ENCODE assay signal across 1 cellular context in genomic region chr16:67480833-67481560, GRCh38.
TF ChIP-seq lines count a peak whose summit lies in the region.

Gene ATP6V0D1 (minus strand): TSS chr16:67481157. CDS start chr16:67481086, 71 bp downstream.

TF ChIP-seq in GM23338, 12 proteins besides CTCF, POLR2A, EP300 and RAD21 (continued from another document):
- TF ChIP-seq, protein P1, sequence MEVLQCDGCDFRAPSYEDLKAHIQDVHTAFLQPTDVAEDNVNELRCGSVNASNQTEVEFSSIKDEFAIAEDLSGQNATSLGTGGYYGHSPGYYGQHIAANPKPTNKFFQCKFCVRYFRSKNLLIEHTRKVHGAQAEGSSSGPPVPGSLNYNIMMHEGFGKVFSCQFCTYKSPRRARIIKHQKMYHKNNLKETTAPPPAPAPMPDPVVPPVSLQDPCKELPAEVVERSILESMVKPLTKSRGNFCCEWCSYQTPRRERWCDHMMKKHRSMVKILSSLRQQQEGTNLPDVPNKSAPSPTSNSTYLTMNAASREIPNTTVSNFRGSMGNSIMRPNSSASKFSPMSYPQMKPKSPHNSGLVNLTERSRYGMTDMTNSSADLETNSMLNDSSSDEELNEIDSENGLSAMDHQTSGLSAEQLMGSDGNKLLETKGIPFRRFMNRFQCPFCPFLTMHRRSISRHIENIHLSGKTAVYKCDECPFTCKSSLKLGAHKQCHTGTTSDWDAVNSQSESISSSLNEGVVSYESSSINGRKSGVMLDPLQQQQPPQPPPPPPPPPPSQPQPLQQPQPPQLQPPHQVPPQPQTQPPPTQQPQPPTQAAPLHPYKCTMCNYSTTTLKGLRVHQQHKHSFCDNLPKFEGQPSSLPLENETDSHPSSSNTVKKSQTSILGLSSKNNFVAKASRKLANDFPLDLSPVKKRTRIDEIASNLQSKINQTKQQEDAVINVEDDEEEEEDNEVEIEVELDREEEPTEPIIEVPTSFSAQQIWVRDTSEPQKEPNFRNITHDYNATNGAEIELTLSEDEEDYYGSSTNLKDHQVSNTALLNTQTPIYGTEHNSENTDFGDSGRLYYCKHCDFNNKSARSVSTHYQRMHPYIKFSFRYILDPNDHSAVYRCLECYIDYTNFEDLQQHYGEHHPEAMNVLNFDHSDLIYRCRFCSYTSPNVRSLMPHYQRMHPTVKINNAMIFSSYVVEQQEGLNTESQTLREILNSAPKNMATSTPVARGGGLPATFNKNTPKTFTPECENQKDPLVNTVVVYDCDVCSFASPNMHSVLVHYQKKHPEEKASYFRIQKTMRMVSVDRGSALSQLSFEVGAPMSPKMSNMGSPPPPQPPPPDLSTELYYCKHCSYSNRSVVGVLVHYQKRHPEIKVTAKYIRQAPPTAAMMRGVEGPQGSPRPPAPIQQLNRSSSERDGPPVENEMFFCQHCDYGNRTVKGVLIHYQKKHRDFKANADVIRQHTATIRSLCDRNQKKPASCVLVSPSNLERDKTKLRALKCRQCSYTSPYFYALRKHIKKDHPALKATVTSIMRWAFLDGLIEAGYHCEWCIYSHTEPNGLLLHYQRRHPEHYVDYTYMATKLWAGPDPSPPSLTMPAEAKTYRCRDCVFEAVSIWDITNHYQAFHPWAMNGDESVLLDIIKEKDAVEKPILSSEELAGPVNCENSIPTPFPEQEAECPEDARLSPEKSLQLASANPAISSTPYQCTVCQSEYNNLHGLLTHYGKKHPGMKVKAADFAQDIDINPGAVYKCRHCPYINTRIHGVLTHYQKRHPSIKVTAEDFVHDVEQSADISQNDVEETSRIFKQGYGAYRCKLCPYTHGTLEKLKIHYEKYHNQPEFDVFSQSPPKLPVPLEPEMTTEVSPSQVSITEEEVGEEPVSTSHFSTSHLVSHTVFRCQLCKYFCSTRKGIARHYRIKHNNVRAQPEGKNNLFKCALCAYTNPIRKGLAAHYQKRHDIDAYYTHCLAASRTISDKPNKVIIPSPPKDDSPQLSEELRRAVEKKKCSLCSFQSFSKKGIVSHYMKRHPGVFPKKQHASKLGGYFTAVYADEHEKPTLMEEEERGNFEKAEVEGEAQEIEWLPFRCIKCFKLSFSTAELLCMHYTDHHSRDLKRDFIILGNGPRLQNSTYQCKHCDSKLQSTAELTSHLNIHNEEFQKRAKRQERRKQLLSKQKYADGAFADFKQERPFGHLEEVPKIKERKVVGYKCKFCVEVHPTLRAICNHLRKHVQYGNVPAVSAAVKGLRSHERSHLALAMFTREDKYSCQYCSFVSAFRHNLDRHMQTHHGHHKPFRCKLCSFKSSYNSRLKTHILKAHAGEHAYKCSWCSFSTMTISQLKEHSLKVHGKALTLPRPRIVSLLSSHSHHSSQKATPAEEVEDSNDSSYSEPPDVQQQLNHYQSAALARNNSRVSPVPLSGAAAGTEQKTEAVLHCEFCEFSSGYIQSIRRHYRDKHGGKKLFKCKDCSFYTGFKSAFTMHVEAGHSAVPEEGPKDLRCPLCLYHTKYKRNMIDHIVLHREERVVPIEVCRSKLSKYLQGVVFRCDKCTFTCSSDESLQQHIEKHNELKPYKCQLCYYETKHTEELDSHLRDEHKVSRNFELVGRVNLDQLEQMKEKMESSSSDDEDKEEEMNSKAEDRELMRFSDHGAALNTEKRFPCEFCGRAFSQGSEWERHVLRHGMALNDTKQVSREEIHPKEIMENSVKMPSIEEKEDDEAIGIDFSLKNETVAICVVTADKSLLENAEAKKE (CRISPR knock-in tag; IDR thresholded peaks at IDR 0.05), result no peak
- peak; percentile 60; the same call in 1 of the 2 replicates for TF ChIP-seq POLR2AphosphoS5 (IDR thresholded peaks at IDR 0.05; ENCODE audit: low read depth)
- TF ChIP-seq ZNF114 (CRISPR knock-in tag; IDR thresholded peaks at IDR 0.05), result no peak
TF ChIP-seq in GM23338: peak in this region for 3.
